ENCODE assay signal across 8 cellular contexts in genomic region chr22:42270178-42270511, GRCh38.
DNase-seq lines count a peak whose midpoint lies in the region; ATAC-seq and TF ChIP-seq lines count a peak whose summit lies in the region.

No MANE protein-coding gene starts in this region.

- H3K27ac ChIP-seq in neutrophil: peak overlapping the region; percentile 94

- no peak for TF ChIP-seq CTCF in AG04449 (IDR thresholded peaks at IDR 0.05; ENCODE audit: insufficient read depth, low read length, missing control alignments)
- no peak for TF ChIP-seq CTCF in fibroblast of mammary gland (conservative IDR thresholded peaks at IDR 0.05; ENCODE audit: control insufficient read depth, insufficient read depth, low read depth, low read length)
- TF ChIP-seq CTCF in neutrophil (IDR thresholded peaks at IDR 0.05): no peak

- no peaks in the 10 kb centered on the region for H3K9me3 ChIP-seq in neutrophil

- DNase-seq in AG04449 (ENCODE audit: low read depth, low spot score) (no peak), fibroblast of mammary gland (ENCODE audit: low read depth) (no peak), germinal center (ENCODE audit: low spot score) (no peak), globus pallidus (ENCODE audit: low spot score) (no peak)
- DNase-seq in activated CD4-positive, alpha-beta T cell treated with anti-CD3 and anti-CD28 coated beads for 48 hours: peak; percentile 29

- H3K27me3 ChIP-seq in neutrophil: peaks cover 8% of the 10 kb centered on the region

- peak; percentile 37 for ATAC-seq in GM19324 (IDR thresholded peaks at IDR 0.05; ENCODE audit: low FRiP score, unreplicated experiment)
- peak; percentile 42 for ATAC-seq in HG03432 (IDR thresholded peaks at IDR 0.05; ENCODE audit: unreplicated experiment)

- CTCF ChIA-PET in AG04449 (lab: Yijun Ruan, JAX): no interaction called here

- POLR2A ChIA-PET in AG04449 (lab: Yijun Ruan, JAX): no interaction called here

- H3K36me3 ChIP-seq in neutrophil: no peaks in the 10 kb centered on the region

- peak overlapping the region; percentile 73 for H3K4me3 ChIP-seq in AG04449 (ENCODE audit: low read depth, low read length)
- peak overlapping the region; percentile 77 for H3K4me3 ChIP-seq in fibroblast of mammary gland (ENCODE audit: control insufficient read depth, low read depth, low read length)
- peak overlapping the region; percentile 73 to 98 for H3K4me3 ChIP-seq in neutrophil (ENCODE audit: low read depth in 1 of 2, low read length in 1 of 2)

- peaks cover 15 to 29% of the 10 kb centered on the region in 2 experiments for H3K4me1 ChIP-seq in neutrophil (ENCODE audit: control insufficient read depth in 1 of 2, insufficient read depth in 1 of 2, low read depth in 1 of 2, low read length in 1 of 2)
